Comparison of ENCODE assay signal across 36 cellular contexts in the genomic region with DNA sequence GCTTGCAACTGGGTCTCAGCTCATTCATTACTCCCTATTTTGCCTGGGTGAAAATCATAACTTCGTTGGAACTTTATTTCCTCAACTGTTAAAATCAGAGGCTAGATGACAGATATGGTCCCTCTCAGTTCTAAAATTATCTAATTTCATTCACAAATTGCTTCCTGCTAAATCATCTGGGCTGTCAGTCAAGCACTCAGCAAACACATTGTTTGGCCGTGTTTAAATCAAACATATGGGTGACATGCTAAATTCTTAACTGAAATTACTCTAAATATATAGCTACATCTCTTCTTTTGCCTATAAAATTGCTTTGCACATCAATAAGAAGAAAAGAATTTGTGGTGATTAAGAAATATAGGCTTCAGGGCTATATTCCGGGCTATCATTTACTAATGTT.
"Had no signal": no experiment of that assay in that cellular context is flagged by ENCODE, and none has a peak within 500 bp of the region (broad histone marks: within the 10 kb centered on the region; RNA-seq: fewer than 3 reads in every experiment).

No MANE protein-coding gene starts in this region.

- H3K36me3 Mint-ChIP-seq: activated CD4-positive, alpha-beta memory T cell treated with anti-CD3 and anti-CD28 coated beads for 36 hours; activated naive CD4-positive, alpha-beta T cell treated with anti-CD3 and anti-CD28 coated beads, Interleukin-2, amount 50 U/mL, for 72 hours; activated naive CD8-positive, alpha-beta T cell treated with anti-CD3 and anti-CD28 coated beads for 36 hours; brain had no signal

- H3K27me3 ChIP-seq: ascending aorta, cardiac muscle cell had no signal

- H3K4me3 ChIP-seq: ascending aorta, cardiac muscle cell had no signal

- FAIRE-seq: bronchial epithelial cell, colon, TTC549 had no signal

- H3K27ac Mint-ChIP-seq: activated B cell treated with CpG ODN at 0.5 μM for 24 hours; activated CD4-positive, alpha-beta memory T cell treated with anti-CD3 and anti-CD28 coated beads for 36 hours; activated CD4-positive, alpha-beta T cell treated with anti-CD3 and anti-CD28 coated beads, Interleukin-2, amount 10 ng/mL, durations not matched to agents 24 days and 14 days; activated CD8-positive, alpha-beta T cell treated with anti-CD3 and anti-CD28 coated beads for 36 hours; activated naive CD4-positive, alpha-beta T cell treated with anti-CD3 and anti-CD28 coated beads for 36 hours; activated naive CD4-positive, alpha-beta T cell treated with anti-CD3 and anti-CD28 coated beads, Interleukin-2, amount 50 U/mL, for 72 hours; activated naive CD8-positive, alpha-beta T cell treated with anti-CD3 and anti-CD28 coated beads for 36 hours; activated T-cell treated with anti-CD3 and anti-CD28 coated beads, Interleukin-2, amount 50 U/mL, for 72 hours; activated T-helper 1 cell treated with anti-CD3 and anti-CD28 coated beads, Interleukin-12 subunit alpha, Interleukin-12 subunit beta, Interleukin-2, Interleukin-4 antibody, amounts not matched to agents 30 ng/mL and 10 ng/mL and 1 ng/mL, durations not matched to agents 14 hours and 24 hours and 36 hours; activated T-helper 17 cell treated with anti-CD3 and anti-CD28 coated beads, Interleukin-2, amount 50 U/mL, for 72 hours; T-helper 1 cell treated with Interleukin-12 subunit alpha and Interleukin-12 subunit beta and Interleukin-4 antibody, amounts not matched to agents 30 μg/mL and 1 μg/mL, for 36 hours; T-helper 2 cell treated with Interferon-gamma antibody and Interleukin-4, amounts not matched to agents 5 μg/mL and 100 μg/mL, for 36 hours had no signal

- H3K27me3 Mint-ChIP-seq: activated CD4-positive, alpha-beta memory T cell treated with anti-CD3 and anti-CD28 coated beads for 36 hours; brain had no signal

- H3K9me3 ChIP-seq: ascending aorta had no signal

- ATAC-seq: activated CD8-positive, alpha-beta T cell treated with anti-CD3 and anti-CD28 coated beads for 36 hours; activated naive CD4-positive, alpha-beta T cell treated with anti-CD3 and anti-CD28 coated beads, Interleukin-2, amount 50 U/mL, for 72 hours; activated T-cell treated with anti-CD3 and anti-CD28 coated beads, Interleukin-2, amount 50 U/mL, for 4 hours; activated T-cell treated with anti-CD3 and anti-CD28 coated beads, Interleukin-2, amount 50 U/mL, for 72 hours; activated T-helper 17 cell treated with anti-CD3 and anti-CD28 coated beads, Interleukin-2, amount 50 U/mL, for 72 hours had no signal

- H3K36me3 ChIP-seq: ascending aorta, cardiac muscle cell had no signal

- H3K27ac ChIP-seq: cardiac muscle cell, VCaP had no signal

- DNase-seq: activated B cell treated with CpG ODN at 0.5 μM for 24 hours; activated CD4-positive, alpha-beta memory T cell treated with anti-CD3 and anti-CD28 coated beads for 36 hours; activated CD4-positive, alpha-beta T cell treated with anti-CD3 and anti-CD28 coated beads for 4 hours; activated CD4-positive, alpha-beta T cell treated with anti-CD3 and anti-CD28 coated beads, Interleukin-2, amount 10 ng/mL, durations not matched to agents 24 days and 14 days; activated CD4-positive, alpha-beta T cell treated with anti-CD3 and anti-CD28 coated beads, Interleukin-2, amount 50 U/mL, for 1 hour; activated CD4-positive, alpha-beta T cell treated with anti-CD3 and anti-CD28 coated beads, Interleukin-2, amount 50 U/mL, for 4 hours; activated CD4-positive, CD25-positive, alpha-beta regulatory T cell treated with anti-CD3 and anti-CD28 coated beads, Interleukin-2, amount 50 U/mL, for 72 hours; activated CD8-positive, alpha-beta memory T cell treated with anti-CD3 and anti-CD28 coated beads, Interleukin-2, amount 50 U/mL, for 4 hours; activated CD8-positive, alpha-beta T cell treated with anti-CD3 and anti-CD28 coated beads for 36 hours; activated effector memory CD4-positive, alpha-beta T cell treated with anti-CD3 and anti-CD28 coated beads, Interleukin-2, amount 50 U/mL, for 16 hours; activated gamma-delta T cell treated with Interleukin-2 at 50 U/mL for 16 hours; activated naive CD4-positive, alpha-beta T cell; activated naive CD4-positive, alpha-beta T cell treated with anti-CD3 and anti-CD28 coated beads for 36 hours; activated naive CD4-positive, alpha-beta T cell treated with anti-CD3 and anti-CD28 coated beads, Interleukin-2, amount 50 U/mL, for 16 hours; activated naive CD8-positive, alpha-beta T cell treated with anti-CD3 and anti-CD28 coated beads for 36 hours; activated T-cell treated with anti-CD3 and anti-CD28 coated beads for 4 hours; activated T-cell treated with anti-CD3 and anti-CD28 coated beads, Interleukin-2, amount 50 U/mL, for 1 hour; activated T-cell treated with anti-CD3 and anti-CD28 coated beads, Interleukin-2, amount 50 U/mL, for 4 hours; activated T-cell treated with anti-CD3 and anti-CD28 coated beads, Interleukin-2, amount 50 U/mL, for 72 hours; amygdala; anterior cingulate cortex; central memory CD4-positive, alpha-beta T cell; T-helper 2 cell; T-helper 9 cell had no signal

- H3K4me1 Mint-ChIP-seq: brain had no signal

- H3K9me3 Mint-ChIP-seq: activated B cell treated with CpG ODN at 0.5 μM for 24 hours; activated CD4-positive, alpha-beta memory T cell treated with anti-CD3 and anti-CD28 coated beads for 36 hours; activated CD4-positive, alpha-beta T cell treated with anti-CD3 and anti-CD28 coated beads, Interleukin-2, amount 10 ng/mL, durations not matched to agents 24 days and 14 days; activated CD8-positive, alpha-beta T cell treated with anti-CD3 and anti-CD28 coated beads for 36 hours; activated naive CD4-positive, alpha-beta T cell treated with anti-CD3 and anti-CD28 coated beads for 36 hours; activated naive CD4-positive, alpha-beta T cell treated with anti-CD3 and anti-CD28 coated beads, Interleukin-2, amount 50 U/mL, for 72 hours; activated naive CD8-positive, alpha-beta T cell treated with anti-CD3 and anti-CD28 coated beads for 36 hours; activated T-cell treated with anti-CD3 and anti-CD28 coated beads, Interleukin-2, amount 50 U/mL, for 4 hours; activated T-cell treated with anti-CD3 and anti-CD28 coated beads, Interleukin-2, amount 50 U/mL, for 72 hours; activated T-helper 1 cell treated with anti-CD3 and anti-CD28 coated beads, Interleukin-12 subunit alpha, Interleukin-12 subunit beta, Interleukin-2, Interleukin-4 antibody, amounts not matched to agents 30 ng/mL and 10 ng/mL and 1 ng/mL, durations not matched to agents 14 hours and 24 hours and 36 hours; activated T-helper 17 cell treated with anti-CD3 and anti-CD28 coated beads, Interleukin-2, amount 50 U/mL, for 72 hours; brain; T-helper 1 cell treated with Interleukin-12 subunit alpha and Interleukin-12 subunit beta and Interleukin-4 antibody, amounts not matched to agents 30 μg/mL and 1 μg/mL, for 36 hours; T-helper 2 cell treated with Interferon-gamma antibody and Interleukin-4, amounts not matched to agents 5 μg/mL and 100 μg/mL, for 36 hours had no signal

- H3K4me3 Mint-ChIP-seq: activated B cell treated with CpG ODN at 0.5 μM for 24 hours; activated CD4-positive, alpha-beta memory T cell treated with anti-CD3 and anti-CD28 coated beads for 36 hours; activated CD4-positive, alpha-beta T cell treated with anti-CD3 and anti-CD28 coated beads, Interleukin-2, amount 10 ng/mL, durations not matched to agents 24 days and 14 days; activated CD8-positive, alpha-beta T cell treated with anti-CD3 and anti-CD28 coated beads for 36 hours; activated naive CD4-positive, alpha-beta T cell treated with anti-CD3 and anti-CD28 coated beads for 36 hours; activated naive CD8-positive, alpha-beta T cell treated with anti-CD3 and anti-CD28 coated beads for 36 hours; activated T-cell treated with anti-CD3 and anti-CD28 coated beads, Interleukin-2, amount 50 U/mL, for 4 hours; activated T-cell treated with anti-CD3 and anti-CD28 coated beads, Interleukin-2, amount 50 U/mL, for 72 hours; activated T-helper 1 cell treated with anti-CD3 and anti-CD28 coated beads, Interleukin-12 subunit alpha, Interleukin-12 subunit beta, Interleukin-2, Interleukin-4 antibody, amounts not matched to agents 30 ng/mL and 10 ng/mL and 1 ng/mL, durations not matched to agents 14 hours and 24 hours and 36 hours; activated T-helper 17 cell treated with anti-CD3 and anti-CD28 coated beads, Interleukin-2, amount 50 U/mL, for 72 hours; brain; T-helper 1 cell treated with Interleukin-12 subunit alpha and Interleukin-12 subunit beta and Interleukin-4 antibody, amounts not matched to agents 30 μg/mL and 1 μg/mL, for 36 hours; T-helper 2 cell treated with Interferon-gamma antibody and Interleukin-4, amounts not matched to agents 5 μg/mL and 100 μg/mL, for 36 hours had no signal
